30 cellular contexts compared by ENCODE assay signal in the genomic region with DNA sequence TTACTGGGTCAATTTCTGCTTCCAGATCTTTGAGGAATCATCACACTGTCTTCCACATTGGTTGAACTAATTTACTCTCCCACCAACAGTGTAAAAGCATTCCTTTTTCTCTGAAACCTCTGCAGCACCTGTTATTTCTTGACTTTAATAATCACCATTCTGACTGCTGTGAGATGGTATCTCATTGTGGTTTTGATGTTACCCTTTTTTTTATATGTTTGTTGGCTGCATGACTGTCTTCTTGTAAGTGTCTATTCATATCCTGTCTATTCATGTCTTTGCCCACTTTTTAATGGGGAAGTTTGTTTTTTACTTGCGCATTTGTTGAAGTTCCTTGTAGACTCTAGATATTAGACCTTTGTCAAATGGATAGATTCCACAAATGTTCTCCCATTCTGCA.
"Had no signal": no experiment of that assay in that cellular context is flagged by ENCODE, and none has a peak within 500 bp of the region (broad histone marks: within the 10 kb centered on the region; RNA-seq: fewer than 3 reads in every experiment).

No MANE protein-coding gene starts in this region.

- DNase-seq: activated CD4-positive, alpha-beta memory T cell treated with anti-CD3 and anti-CD28 coated beads for 36 hours; activated CD4-positive, alpha-beta T cell treated with anti-CD3 and anti-CD28 coated beads, Interleukin-2, amount 10 ng/mL, durations not matched to agents 24 days and 14 days; activated CD4-positive, CD25-positive, alpha-beta regulatory T cell treated with anti-CD3 and anti-CD28 coated beads, Interleukin-2, amount 50 U/mL, for 72 hours; activated CD8-positive, alpha-beta memory T cell treated with anti-CD3 and anti-CD28 coated beads, Interleukin-2, amount 50 U/mL, for 4 hours; activated effector memory CD4-positive, alpha-beta T cell treated with anti-CD3 and anti-CD28 coated beads, Interleukin-2, amount 50 U/mL, for 16 hours; activated naive CD4-positive, alpha-beta T cell treated with anti-CD3 and anti-CD28 coated beads, Interleukin-2, amount 10 ng/mL, durations not matched to agents 7 days and 5 days; activated naive CD8-positive, alpha-beta T cell treated with anti-CD3 and anti-CD28 coated beads, Interleukin-2, amount 10 ng/mL, durations not matched to agents 7 days and 5 days; activated T-cell treated with anti-CD3 and anti-CD28 coated beads, Interleukin-2, amount 50 U/mL, for 1 hour; brain microvascular endothelial cell; caudate nucleus; glutamatergic neuron; left cardiac atrium; left ventricle myocardium superior; naive thymus-derived CD4-positive, alpha-beta T cell; nucleus accumbens; pancreas; retina; sigmoid colon; stimulated activated CD4-positive, alpha-beta T cell treated with anti-CD3 and anti-CD28 coated beads, Interleukin-15, amount 100 ng/mL, for 24 hours; stimulated activated CD4-positive, alpha-beta T cell treated with anti-CD3 and anti-CD28 coated beads, Interleukin-2, amount 100 ng/mL, for 24 hours; stimulated activated naive B cell treated with anti-CD40 and anti-IgM and Interleukin-4, amounts not matched to agents 10 μg/mL and 1 μg/mL and 100 μg/mL, for 72 hours; stomach; thyroid gland; upper lobe of left lung had no signal

- H3K27me3 ChIP-seq: ascending aorta, brain microvascular endothelial cell, esophagus muscularis mucosa, pancreas, sigmoid colon, stomach, thyroid gland, upper lobe of left lung, vagina had no signal

- H3K4me3 ChIP-seq: ascending aorta, esophagus muscularis mucosa, pancreas, prostate gland, sigmoid colon, stomach, thyroid gland, upper lobe of left lung, vagina had no signal

- ATAC-seq: left cardiac atrium; left ventricle myocardium superior; naive thymus-derived CD4-positive, alpha-beta T cell; pancreas; stimulated activated naive B cell treated with anti-CD40 and anti-IgM and Interleukin-4, amounts not matched to agents 10 μg/mL and 1 μg/mL and 100 μg/mL, for 72 hours had no signal

- FAIRE-seq: frontal cortex, islet of Langerhans, pancreas had no signal

- H3K36me3 ChIP-seq: ascending aorta, esophagus muscularis mucosa, pancreas, prostate gland, sigmoid colon, stomach, thyroid gland, upper lobe of left lung, vagina had no signal
